1 cellular context compared by ENCODE assay signal in the genomic region with DNA sequence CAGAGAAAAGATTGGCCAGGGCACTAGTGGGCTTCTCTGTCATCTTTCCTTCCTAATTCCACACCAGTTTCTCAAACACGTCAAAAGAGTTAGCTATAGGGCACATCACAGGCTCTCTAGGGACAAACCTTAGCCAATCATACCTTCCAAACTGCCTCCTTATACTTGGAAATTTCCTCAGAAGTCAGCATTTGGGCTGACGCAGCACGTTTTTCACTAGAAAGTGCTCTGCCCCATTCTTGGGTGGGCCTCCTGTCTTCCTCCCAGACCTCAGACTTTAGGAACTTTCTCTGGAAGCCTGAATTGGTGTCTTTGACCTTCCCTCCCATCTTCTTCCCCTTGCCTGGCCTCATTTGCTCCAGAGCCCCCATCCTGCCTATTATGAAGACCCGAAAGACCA.
TF ChIP-seq lines count a peak whose summit lies in the region.

No MANE protein-coding gene starts in this region.

TF ChIP-seq in endothelial cell of umbilical vein, 7 proteins besides CTCF, POLR2A, EP300 and RAD21:
- TF ChIP-seq POLR2AphosphoS5 (IDR thresholded peaks at IDR 0.05; ENCODE audit: insufficient read depth, low read depth, low read length) = peak; percentile 7
- TF ChIP-seq FOS (IDR thresholded peaks at IDR 0.05; ENCODE audit: borderline replicate concordance, insufficient read depth, low read length) = no peak
- no peak for TF ChIP-seq EZH2 (IDR thresholded peaks at IDR 0.05; ENCODE audit: borderline replicate concordance, low read depth, low read length, severe bottlenecking)
